In genomic region chr2:86258106-86258505, GRCh38 we compare ENCODE assay signal across 2 cellular contexts.
TF ChIP-seq lines count a peak whose summit lies in the region.

No MANE protein-coding gene starts in this region.

TF ChIP-seq in GM23338, 12 proteins besides CTCF, POLR2A, EP300 and RAD21:
- TF ChIP-seq ETS1 (IDR thresholded peaks at IDR 0.05) (no peak), JUNB (IDR thresholded peaks at IDR 0.05; ENCODE audit: unreplicated experiment) (no peak), EZH2phosphoT487 (IDR thresholded peaks at IDR 0.05; ENCODE audit: unreplicated experiment) (no peak), ZNF462 (CRISPR knock-in tag; IDR thresholded peaks at IDR 0.05) (no peak), CREB1 (CRISPR knock-in tag; IDR thresholded peaks at IDR 0.05; ENCODE audit: low read depth) (no peak), ZNF331 (CRISPR knock-in tag; IDR thresholded peaks at IDR 0.05; ENCODE audit: low read depth) (no peak), NANOG (IDR thresholded peaks at IDR 0.05; ENCODE audit: borderline replicate concordance) (no peak), EZH2 (IDR thresholded peaks at IDR 0.05; ENCODE audit: low read depth, unreplicated experiment) (no peak), REST (IDR thresholded peaks at IDR 0.05; ENCODE audit: unreplicated experiment) (no peak), POLR2AphosphoS5 (IDR thresholded peaks at IDR 0.05; ENCODE audit: low read depth) (no peak), STAT1 (IDR thresholded peaks at IDR 0.05; ENCODE audit: unreplicated experiment) (no peak), ZNF114 (CRISPR knock-in tag; IDR thresholded peaks at IDR 0.05) (no peak)

TF ChIP-seq in GM12878, 131 proteins besides CTCF, POLR2A, EP300 and RAD21:
- TF ChIP-seq ZBTB40 (IDR thresholded peaks at IDR 0.05; ENCODE audit: borderline replicate concordance) (peak; percentile 81), ZSCAN29 (IDR thresholded peaks at IDR 0.05) (no peak), CREB1 (IDR thresholded peaks at IDR 0.05; ENCODE audit: low read depth) (no peak)
TF ChIP-seq in GM12878: peak in this region for 1.
